Comparison of ENCODE assay signal across 10 cellular contexts in genomic region chr21:40386981-40387380, GRCh38.
"Had no signal": no experiment of that assay in that cellular context is flagged by ENCODE, and none has a peak within 500 bp of the region (broad histone marks: within the 10 kb centered on the region; RNA-seq: fewer than 3 reads in every experiment).

No MANE protein-coding gene starts in this region.

- DNase-seq: cortex of kidney; effector CD8-positive, alpha-beta T cell; effector memory CD8-positive, alpha-beta T cell; esophagus squamous epithelium; foreskin fibroblast; gastrocnemius medialis had no signal

- H3K27me3 ChIP-seq: colonic mucosa, esophagus squamous epithelium, gastrocnemius medialis, left lung had no signal

- ATAC-seq: effector memory CD8-positive, alpha-beta T cell; gastrocnemius medialis had no signal

- H3K9me3 ChIP-seq: colonic mucosa, esophagus squamous epithelium, gastrocnemius medialis, heart right ventricle, left lung, lower lobe of right lung had no signal

- H3K36me3 ChIP-seq: colonic mucosa, esophagus squamous epithelium, gastrocnemius medialis, heart right ventricle, left lung, lower lobe of right lung had no signal

- H3K4me1 ChIP-seq: colonic mucosa, esophagus squamous epithelium, gastrocnemius medialis, left lung had no signal

- H3K4me3 ChIP-seq: colonic mucosa, esophagus squamous epithelium, gastrocnemius medialis, heart right ventricle, left lung, lower lobe of right lung had no signal

- H3K27ac ChIP-seq: colonic mucosa, esophagus squamous epithelium, gastrocnemius medialis, heart right ventricle, left lung, lower lobe of right lung had no signal
